In genomic region chr2:12057436-12058166, GRCh38 we compare ENCODE assay signal across 8 cellular contexts.
DNase-seq lines count a peak whose midpoint lies in the region; ATAC-seq and TF ChIP-seq lines count a peak whose summit lies in the region.

No MANE protein-coding gene starts in this region.

- H3K4me1 ChIP-seq in mesendoderm (ENCODE audit: control insufficient read depth, low read depth, low read length), result no peaks in the 10 kb centered on the region
- peaks cover 14% of the 10 kb centered on the region for H3K4me1 ChIP-seq in PC-9 (replicated peaks; ENCODE audit: insufficient read depth)

- peaks cover 3% of the 10 kb centered on the region for H3K9me3 Mint-ChIP-seq in activated B cell treated with CpG ODN at 0.5 μM for 24 hours

- H4K8ac ChIP-seq in mesendoderm (ENCODE audit: low read depth, low read length), result no peak overlapping the region

- no peak overlapping the region for H3K18ac ChIP-seq in mesendoderm (ENCODE audit: low read length)

- no peak overlapping the region for H2BK5ac ChIP-seq in mesendoderm (ENCODE audit: low read length)

- intact Hi-C loops in activated B cell treated with CpG ODN at 0.5 μM for 24 hours (cut with micrococcal nuclease), result loop anchor here (1.0 to 2.0 kb wide), 3 partner anchors 10 to 25 kb away; no protein-coding TSS in a partner anchor
- intact Hi-C loops in PC-9 (cut with micrococcal nuclease; ENCODE audit: unreplicated experiment), result no loop called here

- no peak overlapping the region for H3K9ac ChIP-seq in mesendoderm (ENCODE audit: low read length)

- H2BK15ac ChIP-seq in mesendoderm (replicated peaks; ENCODE audit: low read depth), result no peak overlapping the region

- H3K56ac ChIP-seq in mesendoderm (ENCODE audit: low read length), result no peak overlapping the region

- no peaks in the 10 kb centered on the region for H3K79me1 ChIP-seq in mesendoderm (ENCODE audit: low read length)

- H3K36me3 Mint-ChIP-seq in activated B cell treated with CpG ODN at 0.5 μM for 24 hours (ENCODE audit: low read depth), result no peaks in the 10 kb centered on the region

- H3K36me3 ChIP-seq in mesendoderm (ENCODE audit: control insufficient read depth, insufficient read depth, low read length) (no peaks in the 10 kb centered on the region), PC-9 (ENCODE audit: low read depth) (no peaks in the 10 kb centered on the region)

- H3K27ac ChIP-seq in mesendoderm (ENCODE audit: low read depth, low read length) (no peak overlapping the region), PC-9 (no peak overlapping the region)

- H3K4me2 ChIP-seq in mesendoderm (ENCODE audit: low read length), result no peak overlapping the region
- H3K4me2 ChIP-seq in PC-9, result no peak overlapping the region

- H3K27ac Mint-ChIP-seq in activated B cell treated with CpG ODN at 0.5 μM for 24 hours, result peak overlapping the region; percentile 50

- H3K23ac ChIP-seq in mesendoderm (ENCODE audit: low read length), result no peak overlapping the region

- peaks cover 4% of the 10 kb centered on the region; the same call in 1 of the 2 replicates for H3K9me3 ChIP-seq in PC-9 (ENCODE audit: insufficient read depth, low read depth)

- ATAC-seq in GM19463 (IDR thresholded peaks at IDR 0.05; ENCODE audit: unreplicated experiment) (peak; percentile 90), HG03432 (IDR thresholded peaks at IDR 0.05; ENCODE audit: unreplicated experiment) (peak; percentile 95), activated B cell treated with CpG ODN at 0.5 μM for 24 hours (ENCODE audit: low read depth) (peak; percentile 88)

- WGBS in mesendoderm (ENCODE audit: extremely low coverage, insufficient coverage, low lambda C conversion rate), result no CpG with 5 or more reads among the region's 12 CpGs

- TF ChIP-seq CTCF in activated B cell treated with CpG ODN at 0.5 μM for 24 hours (IDR thresholded peaks at IDR 0.05), result no peak
- TF ChIP-seq CTCF in PC-9 (conservative IDR thresholded peaks at IDR 0.05), result no peak

- H3F3A ChIP-seq in PC-9 (ENCODE audit: insufficient read depth, low read depth), result peaks cover 6% of the 10 kb centered on the region; the same call in 1 of the 2 replicates

- H3K4me3 Mint-ChIP-seq in activated B cell treated with CpG ODN at 0.5 μM for 24 hours, result peak overlapping the region; percentile 47

- H2AK5ac ChIP-seq in mesendoderm (ENCODE audit: low read length), result no peak overlapping the region

- no peak overlapping the region for H3K4me3 ChIP-seq in mesendoderm (ENCODE audit: low read length)
- H3K4me3 ChIP-seq in PC-9, result no peak overlapping the region

- H3K27me3 Mint-ChIP-seq in activated B cell treated with CpG ODN at 0.5 μM for 24 hours, result no peaks in the 10 kb centered on the region

- H3K4ac ChIP-seq in mesendoderm (ENCODE audit: low read depth, low read length), result peak overlapping the region; percentile 39

- CTCF ChIA-PET in activated B cell treated with CpG ODN at 0.5 μM for 24 hours (lab: Charles Lee) (no interaction called here), PC-9 (lab: Charles Lee) (no interaction called here)

- H3K4me1 Mint-ChIP-seq in activated B cell treated with CpG ODN at 0.5 μM for 24 hours, result peaks cover 67% of the 10 kb centered on the region

- no peak overlapping the region for H2AFZ ChIP-seq in PC-9

- H2BK120ac ChIP-seq in mesendoderm (ENCODE audit: low read depth, low read length), result no peak overlapping the region

- POLR2A ChIA-PET in activated B cell treated with CpG ODN at 0.5 μM for 24 hours (lab: Charles Lee) (interaction anchor here (0.6 to 1.6 kb wide), 2 partner anchors 304 to 660 kb away, joined by 6 to 14 read pairs; no protein-coding TSS in a partner anchor), PC-9 (lab: Charles Lee; ENCODE audit: unreplicated experiment) (no interaction called here)

- no TSS peak for BruUV-seq in PC-9 (replicated peaks; lab: Mats Ljungman, UMichigan)

- no peak overlapping the region for H4K5ac ChIP-seq in mesendoderm (ENCODE audit: low read length)

- no peaks in the 10 kb centered on the region for H4K20me1 ChIP-seq in PC-9 (ENCODE audit: insufficient read depth)

- H3K79me2 ChIP-seq in mesendoderm (ENCODE audit: control insufficient read depth, insufficient read depth, low read length) (no peaks in the 10 kb centered on the region), PC-9 (ENCODE audit: low read depth) (no peaks in the 10 kb centered on the region)

- no peaks in the 10 kb centered on the region for H3K27me3 ChIP-seq in mesendoderm (ENCODE audit: insufficient read depth, low read length, poor library complexity)
- H3K27me3 ChIP-seq in PC-9 (ENCODE audit: insufficient read depth, low read depth), result no peaks in the 10 kb centered on the region

- peak; percentile 44 for DNase-seq in CD1c-positive myeloid dendritic cell (ENCODE audit: extremely low spot score)
- DNase-seq in activated B cell treated with CpG ODN at 0.5 μM for 24 hours, result peak; percentile 57
- DNase-seq in mesendoderm, result no peak
- DNase-seq in PC-9, result no peak
- DNase-seq in NCI-H2227 treated with DMSO at 0.1 percent for 48 hours (lab: John Stamatoyannopoulos, UW), result no peak
- no peak for DNase-seq in putamen (ENCODE audit: low spot score)

- H3K9me2 ChIP-seq in PC-9 (ENCODE audit: insufficient read depth), result no peaks in the 10 kb centered on the region

Comparison
In these comparisons a context has a peak if more than half of its experiments do, and no peak if none do; other contexts are left out.
1. DNase-seq: peak in CD1c-positive myeloid dendritic cell (single experiment) and activated B cell treated with CpG ODN at 0.5 μM for 24 hours (single experiment); none in mesendoderm (single experiment), PC-9 (0 of 2), NCI-H2227 treated with DMSO at 0.1 percent for 48 hours (single experiment) and putamen (single experiment).
2. Peak in every context shown above with its lines, with median percentiles within 50 percentile points of each other: ATAC-seq.